In genomic region chr6:44257753-44258324, GRCh38 we compare ENCODE assay signal across 1 cellular context.
TF ChIP-seq lines count a peak whose summit lies in the region.

No MANE protein-coding gene starts in this region.

TF ChIP-seq in K562, 482 proteins besides CTCF, POLR2A, EP300 and RAD21 (continued from another document and continues in another):
- no peak for TF ChIP-seq UBTF (IDR thresholded peaks at IDR 0.05; ENCODE audit: borderline replicate concordance in 1 of 2, low read depth in 2 of 2, low read length in 2 of 2)
- no peak for TF ChIP-seq ZFP30 (CRISPR knock-in tag; IDR thresholded peaks at IDR 0.05; ENCODE audit: borderline replicate concordance)
- no peak for TF ChIP-seq FOXM1 (IDR thresholded peaks at IDR 0.05; ENCODE audit: low read depth)
- TF ChIP-seq FOXM1 (CRISPR knock-in tag; IDR thresholded peaks at IDR 0.05; ENCODE audit: low read depth) = no peak
- TF ChIP-seq VEZF1 (CRISPR knock-in tag; IDR thresholded peaks at IDR 0.05) = no peak
- TF ChIP-seq ATF4 (CRISPR knock-in tag; IDR thresholded peaks at IDR 0.05) = no peak
- peak; percentile 27; the same call in 1 of the 2 replicates for TF ChIP-seq MAFF (IDR thresholded peaks at IDR 0.05; ENCODE audit: low read length)
- no peak for TF ChIP-seq RNF219 (CRISPR knock-in tag; IDR thresholded peaks at IDR 0.05)
- no peak for TF ChIP-seq TARDBP (IDR thresholded peaks at IDR 0.05)
- no peak for TF ChIP-seq ETV6 (IDR thresholded peaks at IDR 0.05; ENCODE audit: borderline replicate concordance in 1 of 2, low read depth in 2 of 2, low read length in 1 of 2)
- TF ChIP-seq ETV6 (CRISPR knock-in tag; IDR thresholded peaks at IDR 0.05; ENCODE audit: borderline replicate concordance) = no peak
- TF ChIP-seq ZNF197 (CRISPR knock-in tag; IDR thresholded peaks at IDR 0.05; ENCODE audit: low read depth) = 0 out of 2 replicates have a peak, but pooled peaks have one; percentile 5
- no peak for TF ChIP-seq ATF2 (CRISPR knock-in tag; IDR thresholded peaks at IDR 0.05)
- peak; percentile 2; the same call in 1 of the 2 replicates for TF ChIP-seq ESRRA (IDR thresholded peaks at IDR 0.05; ENCODE audit: borderline replicate concordance, low read depth)
- no peak for TF ChIP-seq ZBTB43 (CRISPR knock-in tag; IDR thresholded peaks at IDR 0.05)
- no peak for TF ChIP-seq CUX1 (CRISPR knock-in tag; IDR thresholded peaks at IDR 0.05)
- no peak for TF ChIP-seq ZNF277 (CRISPR knock-in tag; IDR thresholded peaks at IDR 0.05; ENCODE audit: borderline replicate concordance)
- no peak for TF ChIP-seq CREB1 (IDR thresholded peaks at IDR 0.05)
- TF ChIP-seq CREB1 (CRISPR knock-in tag; IDR thresholded peaks at IDR 0.05) = no peak
- no peak for TF ChIP-seq ZNF407 (IDR thresholded peaks at IDR 0.05; ENCODE audit: low read depth)
- TF ChIP-seq HMG20A (CRISPR knock-in tag; conservative IDR thresholded peaks at IDR 0.05) = no peak
- peak; percentile 15; the same call in 1 of the 2 replicates for TF ChIP-seq ZNF175 (CRISPR knock-in tag; IDR thresholded peaks at IDR 0.05; ENCODE audit: low read depth)
- TF ChIP-seq ZNF280B (CRISPR knock-in tag; IDR thresholded peaks at IDR 0.05) = no peak; the same call in 1 of the 2 replicates
- TF ChIP-seq MAZ (CRISPR knock-in tag; conservative IDR thresholded peaks at IDR 0.05 in 1 of 2, IDR thresholded peaks at IDR 0.05 in 1 of 2) = no peak
